ENCODE assay signal across 11 cellular contexts in genomic region chr16:89473791-89474414, GRCh38. TPM values are rescaled to one million over a fixed set of nuclear protein-coding genes. Genes with fewer than 3 reads are reported as not detected.
DNase-seq lines count a peak whose midpoint lies in the region; ATAC-seq and TF ChIP-seq lines count a peak whose summit lies in the region.
"Had no signal": no experiment of that assay in that cellular context is flagged by ENCODE, and none has a peak within 500 bp of the region (broad histone marks: within the 10 kb centered on the region; RNA-seq: fewer than 3 reads in every experiment).

No MANE protein-coding gene starts in this region.

- H3F3A ChIP-seq in PC-3 (ENCODE audit: low read length, unreplicated experiment): no peaks in the 10 kb centered on the region
- H3F3A ChIP-seq in neural progenitor cell (ENCODE audit: low read depth): no peaks in the 10 kb centered on the region

- H3K36me3 Mint-ChIP-seq in effector memory CD8-positive, alpha-beta T cell (ENCODE audit: insufficient read depth): peaks cover 40% of the 10 kb centered on the region
- H3K36me3 Mint-ChIP-seq in neural progenitor cell: peaks cover 16% of the 10 kb centered on the region

- peak overlapping the region; percentile 42 to 77 for H3K27ac Mint-ChIP-seq in effector memory CD8-positive, alpha-beta T cell
- H3K27ac Mint-ChIP-seq in neural progenitor cell: peak overlapping the region; percentile 58

- no peaks in the 10 kb centered on the region for H3K9me2 ChIP-seq in PC-3 (replicated peaks; ENCODE audit: low read length)

- no peaks in the 10 kb centered on the region for H3K9me3 Mint-ChIP-seq in effector memory CD8-positive, alpha-beta T cell
- H3K9me3 Mint-ChIP-seq in neural progenitor cell: peaks cover 6% of the 10 kb centered on the region

- H3K4me3 Mint-ChIP-seq in effector memory CD8-positive, alpha-beta T cell: peak overlapping the region; percentile 76 to 80
- peak overlapping the region; percentile 41 for H3K4me3 Mint-ChIP-seq in neural progenitor cell

- no peaks in the 10 kb centered on the region for H3K27me3 Mint-ChIP-seq in effector memory CD8-positive, alpha-beta T cell
- H3K27me3 Mint-ChIP-seq in neural progenitor cell (ENCODE audit: insufficient read depth, low read depth): peaks cover 9% of the 10 kb centered on the region

- intact Hi-C loops in PC-3 (cut with micrococcal nuclease): no loop called here

- TF ChIP-seq CTCF in PC-3 (conservative IDR thresholded peaks at IDR 0.05; ENCODE audit: low read depth, low read length): no peak
- no peak for TF ChIP-seq CTCF in neural progenitor cell (IDR thresholded peaks at IDR 0.05)
- TF ChIP-seq CTCF in right atrium auricular region (IDR thresholded peaks at IDR 0.05): no peak

- H3K79me2 ChIP-seq in PC-3 (ENCODE audit: low read length) (peaks cover 100% of the 10 kb centered on the region), neural progenitor cell (ENCODE audit: low read depth) (peaks cover 100% of the 10 kb centered on the region)

- H3K4me2 ChIP-seq in PC-3 (ENCODE audit: low read length) (peak overlapping the region; percentile 15), neural progenitor cell (no peak overlapping the region)

- POLR2A ChIA-PET in PC-3 (lab: Charles Lee; ENCODE audit: unreplicated experiment): no interaction called here

- H3K9ac ChIP-seq in PC-3 (ENCODE audit: low read length): no peak overlapping the region
- no peak overlapping the region for H3K9ac ChIP-seq in neural progenitor cell

- ATAC-seq in PC-3: peak; percentile 42
- peak; percentile 45 for ATAC-seq in effector memory CD8-positive, alpha-beta T cell (replicated peaks)
- ATAC-seq: Panc1 had no signal

- DNase-seq in EH (ENCODE audit: low read depth) (peak; percentile 57), PC-3 (peak; percentile 50), neural progenitor cell (ENCODE audit: low spot score) (no peak), right atrium auricular region (ENCODE audit: low spot score) (no peak), G401 (ENCODE audit: low spot score) (no peak), kidney glomerular epithelial cell (lab: John Stamatoyannopoulos, UW) (no peak)
- DNase-seq in effector memory CD8-positive, alpha-beta T cell: no peak
- DNase-seq in effector memory CD4-positive, alpha-beta T cell: no peak
- DNase-seq: thyroid gland had no signal

- BruUV-seq in PC-3 (replicated peaks; lab: Mats Ljungman, UMichigan): no TSS peak

- H3K4me1 ChIP-seq in PC-3 (ENCODE audit: insufficient read depth, low read length) (peaks cover 66% of the 10 kb centered on the region), neural progenitor cell (peaks cover 23% of the 10 kb centered on the region), right atrium auricular region (peaks cover 0 to 77% of the 10 kb centered on the region in 2 donors)
- peaks cover 75% of the 10 kb centered on the region for H3K4me1 ChIP-seq in effector memory CD4-positive, alpha-beta T cell (ENCODE audit: control insufficient read depth, insufficient read depth, low read length, poor library complexity, severe bottlenecking)

- H3K9me3 ChIP-seq in PC-3 (ENCODE audit: low read length): no peaks in the 10 kb centered on the region
- no peaks in the 10 kb centered on the region for H3K9me3 ChIP-seq in neural progenitor cell (ENCODE audit: low read depth)
- H3K9me3 ChIP-seq in effector memory CD4-positive, alpha-beta T cell (ENCODE audit: control insufficient read depth, low read length): no peaks in the 10 kb centered on the region
- no peaks in the 10 kb centered on the region for H3K9me3 ChIP-seq in right atrium auricular region
- H3K9me3 ChIP-seq: thyroid gland had no signal

- CTCF ChIA-PET in PC-3 (lab: Charles Lee): no interaction called here

- H3K4me3 ChIP-seq in PC-3 (ENCODE audit: low read length) (no peak overlapping the region), neural progenitor cell (no peak overlapping the region), right atrium auricular region (no peak overlapping the region)
- H3K4me3 ChIP-seq in effector memory CD4-positive, alpha-beta T cell (ENCODE audit: insufficient read depth, low read depth, low read length, poor library complexity, severe bottlenecking): no peak overlapping the region
- H3K4me3 ChIP-seq: skin epidermis, thyroid gland had no signal

- no peaks in the 10 kb centered on the region for H3K27me3 ChIP-seq in PC-3 (ENCODE audit: low read length)
- H3K27me3 ChIP-seq in neural progenitor cell: no peaks in the 10 kb centered on the region
- H3K27me3 ChIP-seq in effector memory CD4-positive, alpha-beta T cell (replicated peaks; ENCODE audit: control insufficient read depth, insufficient read depth, low read length, poor library complexity, severe bottlenecking): no peaks in the 10 kb centered on the region
- no peaks in the 10 kb centered on the region for H3K27me3 ChIP-seq in right atrium auricular region
- H3K27me3 ChIP-seq: thyroid gland had no signal

- peak overlapping the region; percentile 74 for H3K27ac ChIP-seq in PC-3 (ENCODE audit: low read length)
- H3K27ac ChIP-seq in neural progenitor cell: no peak overlapping the region
- no peak overlapping the region for H3K27ac ChIP-seq in effector memory CD4-positive, alpha-beta T cell (ENCODE audit: insufficient read depth, low read length, poor library complexity, severe bottlenecking)
- H3K27ac ChIP-seq in right atrium auricular region: no peak overlapping the region
- H3K27ac ChIP-seq: thyroid gland had no signal

- H3K36me3 ChIP-seq in PC-3 (ENCODE audit: low read depth, low read length) (no peaks in the 10 kb centered on the region), neural progenitor cell (no peaks in the 10 kb centered on the region), right atrium auricular region (no peaks in the 10 kb centered on the region)
- no peaks in the 10 kb centered on the region for H3K36me3 ChIP-seq in effector memory CD4-positive, alpha-beta T cell (ENCODE audit: control insufficient read depth, insufficient read depth, low read length)
- H3K36me3 ChIP-seq: thyroid gland had no signal

- H4K20me1 ChIP-seq in PC-3 (ENCODE audit: low read length): peaks cover 87% of the 10 kb centered on the region
- H4K20me1 ChIP-seq in neural progenitor cell (ENCODE audit: low read depth): peaks cover 97% of the 10 kb centered on the region

- H2AFZ ChIP-seq in PC-3 (ENCODE audit: low read length) (no peak overlapping the region), neural progenitor cell (replicated peaks) (no peak overlapping the region)

- in situ Hi-C loops in G401 (cut with HindIII; ENCODE audit: low sequenced_read_pairs): no loop called here

- H3K4me1 Mint-ChIP-seq in effector memory CD8-positive, alpha-beta T cell (ENCODE audit: low read depth in 2 of 2): peaks cover 82 to 84% of the 10 kb centered on the region in 2 donors
- peaks cover 40% of the 10 kb centered on the region for H3K4me1 Mint-ChIP-seq in neural progenitor cell

RNA-seq across cellular contexts. Expression of gene ANKRD11, which starts 16.5 kb away (rescaled TPM):
- total RNA-seq in PC-3 (2014; rRNA removed) (65.0 and 92.6 TPM in 2 replicates), neural progenitor cell (ENCODE audit: low replicate concordance) (47.3 and 68.1 TPM in 2 replicates), right atrium auricular region (10 to 100 TPM; 55.2 to 68.1 TPM)
- total RNA-seq in G401 (2014; rRNA removed; shearing (Covaris generic)): 42.6 and 55.3 TPM in 2 replicates

RNA-seq across cellular contexts. Expression of gene SPG7, which starts 34.3 kb away (rescaled TPM):
- total RNA-seq in PC-3 (2014; rRNA removed) (94.3 and 106 TPM in 2 replicates), neural progenitor cell (ENCODE audit: low replicate concordance) (122 and 240 TPM in 2 replicates), right atrium auricular region (100 to 1,000 TPM in 1 of 2 donors, 10 to 100 TPM in 1; 72.8 to 216 TPM)
- 117 and 125 TPM in 2 replicates for total RNA-seq in G401 (2014; rRNA removed; shearing (Covaris generic))

Comparison
In these comparisons a context has a peak if more than half of its experiments do, and no peak if none do; other contexts are left out.
1. DNase-seq: peak in EH (single experiment) and PC-3 (single experiment); none in effector memory CD8-positive, alpha-beta T cell (0 of 3), neural progenitor cell (single experiment), effector memory CD4-positive, alpha-beta T cell (0 of 3), right atrium auricular region (single experiment), G401 (single experiment) and kidney glomerular epithelial cell (single experiment).